8 cellular contexts compared by ENCODE assay signal in the genomic region with DNA sequence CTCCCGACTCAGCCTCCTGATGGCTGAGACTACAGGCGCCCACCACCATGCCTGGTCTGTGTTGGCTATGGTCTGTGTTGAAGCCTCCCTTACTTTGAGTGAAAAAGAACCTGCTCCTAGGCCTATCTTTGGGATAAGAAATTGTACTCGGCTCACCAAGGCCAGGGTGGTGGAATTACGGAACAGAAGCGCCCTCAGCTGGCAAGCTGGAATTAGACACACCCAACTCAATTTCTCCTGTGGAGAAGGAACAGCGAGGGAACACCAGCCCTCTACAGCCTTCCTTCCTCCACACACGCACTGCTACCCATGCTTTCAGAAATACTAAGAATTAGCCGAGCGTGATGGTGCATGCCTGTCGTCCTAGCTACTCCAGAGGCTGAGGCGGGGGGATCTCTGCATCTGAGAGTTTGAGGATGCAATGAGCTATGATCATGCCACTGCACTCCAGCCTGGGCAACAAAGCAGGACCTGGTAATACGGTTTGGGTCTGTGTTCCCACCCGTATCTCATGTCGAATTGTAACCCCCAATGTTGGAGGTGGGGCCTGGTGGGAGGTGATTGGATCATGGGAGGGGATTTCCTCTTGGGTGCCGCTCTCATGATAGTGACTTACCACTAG. TPM values are rescaled to one million over a fixed set of nuclear protein-coding genes. Genes with fewer than 3 reads are reported as not detected.
DNase-seq lines count a peak whose midpoint lies in the region; ATAC-seq and TF ChIP-seq lines count a peak whose summit lies in the region.

No MANE protein-coding gene starts in this region.

- WGBS in SK-N-SH (ENCODE audit: low lambda C conversion rate), result 16% methylated on average over 13 of the region's 15 CpGs

- H3K4me3 Mint-ChIP-seq in naive thymus-derived CD4-positive, alpha-beta T cell, result no peak overlapping the region
- H3K4me3 Mint-ChIP-seq in natural killer cell, result no peak overlapping the region

- no peaks in the 10 kb centered on the region for H3K4me1 Mint-ChIP-seq in naive thymus-derived CD4-positive, alpha-beta T cell
- no peaks in the 10 kb centered on the region for H3K4me1 Mint-ChIP-seq in natural killer cell

- no peak overlapping the region for H3K9ac ChIP-seq in SK-N-SH

- intact Hi-C loops in naive thymus-derived CD4-positive, alpha-beta T cell (cut with micrococcal nuclease), result no loop called here
- intact Hi-C loops in natural killer cell (cut with micrococcal nuclease), result no loop called here

- H2AFZ ChIP-seq in SK-N-SH (ENCODE audit: low read depth), result no peak overlapping the region

- H3K27ac ChIP-seq in SK-N-SH (ENCODE audit: low read depth in 2 of 2, low read length in 1 of 2), result no peak overlapping the region
- no peak overlapping the region for H3K27ac ChIP-seq in naive thymus-derived CD4-positive, alpha-beta T cell (ENCODE audit: low read depth, low read length)

- H3K27me3 Mint-ChIP-seq in naive thymus-derived CD4-positive, alpha-beta T cell, result peaks cover 4 to 21% (median 14%) of the 10 kb centered on the region in 5 donors
- no peaks in the 10 kb centered on the region for H3K27me3 Mint-ChIP-seq in natural killer cell (ENCODE audit: low read depth in 2 of 2)

- peak; percentile 25 for DNase-seq in DMS114 treated with DMSO at 0.1 percent for 48 hours (lab: John Stamatoyannopoulos, UW; ENCODE audit: unreplicated experiment)
- peak; percentile 43 for DNase-seq in HPDE6-E6E7 (ENCODE audit: extremely low spot score)
- peak; percentile 47 for DNase-seq in SK-N-SH
- DNase-seq in glomerular visceral epithelial cell (ENCODE audit: extremely low spot score), result peak; percentile 6
- DNase-seq in naive thymus-derived CD4-positive, alpha-beta T cell, result no peak
- no peak for DNase-seq in natural killer cell
- DNase-seq in SHP77 (lab: John Stamatoyannopoulos, UW), result no peak

- TF ChIP-seq CTCF in SK-N-SH (IDR thresholded peaks at IDR 0.05), result peak; percentile 51
- no peak for TF ChIP-seq CTCF in natural killer cell (IDR thresholded peaks at IDR 0.05)

- no peaks in the 10 kb centered on the region for H3K36me3 Mint-ChIP-seq in naive thymus-derived CD4-positive, alpha-beta T cell
- H3K36me3 Mint-ChIP-seq in natural killer cell, result no peaks in the 10 kb centered on the region

- ATAC-seq in naive thymus-derived CD4-positive, alpha-beta T cell, result no peak
- ATAC-seq in natural killer cell (no peak), HG02642 (IDR thresholded peaks at IDR 0.05; ENCODE audit: poor library complexity, unreplicated experiment) (no peak)

- H3K9me3 ChIP-seq in SK-N-SH, result no peaks in the 10 kb centered on the region
- no peaks in the 10 kb centered on the region for H3K9me3 ChIP-seq in naive thymus-derived CD4-positive, alpha-beta T cell (ENCODE audit: control insufficient read depth in 2 of 3, low read length in 3 of 3)

- TF ChIP-seq RAD21 in SK-N-SH (IDR thresholded peaks at IDR 0.05; ENCODE audit: low read length), result peak; percentile 75

- H3K27ac Mint-ChIP-seq in naive thymus-derived CD4-positive, alpha-beta T cell, result no peak overlapping the region
- H3K27ac Mint-ChIP-seq in natural killer cell, result no peak overlapping the region

- no peaks in the 10 kb centered on the region for H4K20me1 ChIP-seq in SK-N-SH (ENCODE audit: insufficient read depth)

- H3K27me3 ChIP-seq in SK-N-SH (ENCODE audit: insufficient read depth), result no peaks in the 10 kb centered on the region
- no peaks in the 10 kb centered on the region for H3K27me3 ChIP-seq in naive thymus-derived CD4-positive, alpha-beta T cell (ENCODE audit: control insufficient read depth in 2 of 2, insufficient read depth in 2 of 2, low read length in 2 of 2)

- no peaks in the 10 kb centered on the region for H3K9me2 ChIP-seq in SK-N-SH

- no peaks in the 10 kb centered on the region for H3K36me3 ChIP-seq in SK-N-SH (replicated peaks in 1 of 2; ENCODE audit: control insufficient read depth in 1 of 2, insufficient read depth in 2 of 2, low read length in 1 of 2)
- no peaks in the 10 kb centered on the region for H3K36me3 ChIP-seq in naive thymus-derived CD4-positive, alpha-beta T cell (ENCODE audit: control insufficient read depth in 2 of 3, insufficient read depth in 3 of 3, low read length in 3 of 3)

- H3F3A ChIP-seq in SK-N-SH (replicated peaks; ENCODE audit: insufficient read depth), result no peaks in the 10 kb centered on the region

- H3K9me3 Mint-ChIP-seq in naive thymus-derived CD4-positive, alpha-beta T cell, result peaks cover 0 to 4% (median 0%) of the 10 kb centered on the region in 11 donors
- no peaks in the 10 kb centered on the region for H3K9me3 Mint-ChIP-seq in natural killer cell

- H3K4me3 ChIP-seq in SK-N-SH (ENCODE audit: low read depth in 2 of 2, low read length in 1 of 2), result no peak overlapping the region; a peak in 1 of 4 replicates
- H3K4me3 ChIP-seq in naive thymus-derived CD4-positive, alpha-beta T cell (ENCODE audit: low read length), result no peak overlapping the region

- no peak for TF ChIP-seq EP300 in SK-N-SH (IDR thresholded peaks at IDR 0.05; ENCODE audit: borderline replicate concordance in 1 of 2, low read depth in 1 of 2, low read length in 1 of 2)

- CTCF ChIA-PET in SK-N-SH (lab: Yijun Ruan, JAX), result interaction anchor here (0.6 to 14.2 kb wide), 12 partner anchors 10 to 731 kb away, joined by 3 to 172 read pairs (median 3); no protein-coding TSS in a partner anchor
- CTCF ChIA-PET in naive thymus-derived CD4-positive, alpha-beta T cell (lab: Charles Lee), result no interaction called here

- H3K4me2 ChIP-seq in SK-N-SH, result no peak overlapping the region

- no peaks in the 10 kb centered on the region for H3K79me2 ChIP-seq in SK-N-SH (ENCODE audit: insufficient read depth)

- H3K4me1 ChIP-seq in SK-N-SH (ENCODE audit: control insufficient read depth in 1 of 2, insufficient read depth in 2 of 2, low read depth in 1 of 2, low read length in 1 of 2), result no peaks in the 10 kb centered on the region; a peak in 1 of 4 replicates
- no peaks in the 10 kb centered on the region for H3K4me1 ChIP-seq in naive thymus-derived CD4-positive, alpha-beta T cell (ENCODE audit: control insufficient read depth in 2 of 2, insufficient read depth in 2 of 2, low read length in 2 of 2)

- POLR2A ChIA-PET in SK-N-SH (lab: Yijun Ruan, JAX), result no interaction called here
- POLR2A ChIA-PET in naive thymus-derived CD4-positive, alpha-beta T cell (lab: Charles Lee), result no interaction called here

TF ChIP-seq in SK-N-SH, 30 proteins besides CTCF, POLR2A, EP300 and RAD21:
- TF ChIP-seq SMC3 (IDR thresholded peaks at IDR 0.05; ENCODE audit: low read depth, low read length) (peak; percentile 56), POLR2AphosphoS5 (IDR thresholded peaks at IDR 0.05; ENCODE audit: low read depth, low read length) (no peak)

RNA-seq across cellular contexts. Expression of gene RBBP6, which starts 40.1 kb away (rescaled TPM):
- 15.1 and 21.8 TPM in 2 replicates for polyA plus RNA-seq in SK-N-SH (2012; rRNA removed)
- polyA plus RNA-seq in SK-N-SH (2012; cell fraction: cytosol; rRNA removed), result 15.1 and 19.6 TPM in 2 replicates
- 66.0 and 69.7 TPM in 2 replicates for polyA plus RNA-seq in SK-N-SH (2012; cell fraction: nucleus; rRNA removed)
- total RNA-seq in naive thymus-derived CD4-positive, alpha-beta T cell, result 100 to 1,000 TPM in 3 of 5 experiments, 10 to 100 TPM in 2; 70.5 to 137 (median 106) TPM
- polyA plus RNA-seq in naive thymus-derived CD4-positive, alpha-beta T cell, result 10 to 100 TPM; 17.0 to 18.7 TPM
- total RNA-seq in natural killer cell, result 100 to 1,000 TPM; 155 to 219 (median 173) TPM

Comparison
In these comparisons a context has a peak if more than half of its experiments do, and no peak if none do; other contexts are left out.
1. DNase-seq: peak in DMS114 treated with DMSO at 0.1 percent for 48 hours (single experiment), HPDE6-E6E7 (single experiment), SK-N-SH (single experiment) and glomerular visceral epithelial cell (single experiment); none in naive thymus-derived CD4-positive, alpha-beta T cell (0 of 9), natural killer cell (single experiment) and SHP77 (0 of 2).